Comparison of ENCODE assay signal across 3 cellular contexts in genomic region chr4:4750187-4750586, GRCh38.
A peak's percentile ranks its signal among the peaks of the same experiment; 100 is the strongest.
TF ChIP-seq lines count a peak whose summit lies in the region.

No MANE protein-coding gene starts in this region.

TF ChIP-seq in GM23338, 12 proteins besides CTCF, POLR2A, EP300 and RAD21 (continues in another document):
- TF ChIP-seq POLR2AphosphoS5 (IDR thresholded peaks at IDR 0.05; ENCODE audit: low read depth) (no peak), NANOG (IDR thresholded peaks at IDR 0.05; ENCODE audit: borderline replicate concordance) (no peak), REST (IDR thresholded peaks at IDR 0.05; ENCODE audit: unreplicated experiment) (no peak), JUNB (IDR thresholded peaks at IDR 0.05; ENCODE audit: unreplicated experiment) (no peak), ZNF331 (CRISPR knock-in tag; IDR thresholded peaks at IDR 0.05; ENCODE audit: low read depth) (no peak), CREB1 (CRISPR knock-in tag; IDR thresholded peaks at IDR 0.05; ENCODE audit: low read depth) (no peak), EZH2phosphoT487 (IDR thresholded peaks at IDR 0.05; ENCODE audit: unreplicated experiment) (no peak)

TF ChIP-seq in IMR-90, 13 proteins besides CTCF, POLR2A, EP300 and RAD21:
- no peak for TF ChIP-seq ELK1 (IDR thresholded peaks at IDR 0.05; ENCODE audit: borderline replicate concordance, low read depth, low read length)
- no peak for TF ChIP-seq USF2 (IDR thresholded peaks at IDR 0.05; ENCODE audit: low read depth, low read length)

TF ChIP-seq in H1, 55 proteins besides CTCF, POLR2A, EP300 and RAD21:
- TF ChIP-seq USF2 (IDR thresholded peaks at IDR 0.05; ENCODE audit: low read length), result peak; percentile 21; the same call in 1 of the 2 replicates
- TF ChIP-seq CREB1 (IDR thresholded peaks at IDR 0.05), result no peak
